ENCODE assay signal across 20 cellular contexts in the genomic region with DNA sequence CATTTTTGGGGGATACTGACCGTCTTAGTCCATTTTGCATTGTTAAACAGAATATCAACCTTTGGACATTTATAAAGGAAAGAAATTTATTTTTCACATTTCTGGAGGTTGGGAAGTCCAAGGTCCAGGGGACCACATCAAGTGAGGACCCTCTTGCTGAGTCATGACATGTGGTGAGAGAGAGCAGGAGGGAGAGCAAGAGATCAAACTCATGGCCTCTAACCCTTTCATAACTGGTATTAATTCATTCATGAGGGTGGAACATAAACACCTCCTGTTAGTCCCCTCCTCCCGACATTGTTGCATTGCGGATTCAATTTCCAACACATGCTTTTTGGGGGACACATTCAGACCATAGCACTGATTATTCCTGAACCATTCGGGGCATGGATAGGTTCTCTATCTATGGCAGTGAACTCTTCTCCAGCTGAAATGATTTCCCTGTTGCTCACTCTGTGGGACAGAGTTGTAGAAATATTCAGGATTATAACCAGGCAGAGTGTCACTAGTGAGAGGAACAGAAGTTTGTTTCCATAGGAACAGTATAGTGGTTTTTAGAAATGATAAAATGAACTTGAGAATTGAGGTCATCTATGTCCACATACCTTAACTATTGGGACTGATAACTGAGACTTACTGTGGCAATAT.
"Had no signal": no experiment of that assay in that cellular context is flagged by ENCODE, and none has a peak within 500 bp of the region (broad histone marks: within the 10 kb centered on the region; RNA-seq: fewer than 3 reads in every experiment).

No MANE protein-coding gene starts in this region.

- H3K4me3 ChIP-seq: cardiac muscle cell had no signal

- DNase-seq: activated CD4-positive, alpha-beta T cell treated with anti-CD3 and anti-CD28 coated beads for 36 hours; activated CD4-positive, alpha-beta T cell treated with anti-CD3 and anti-CD28 coated beads, Interleukin-2, amount 50 U/mL, for 1 hour; activated CD8-positive, alpha-beta memory T cell treated with anti-CD3 and anti-CD28 coated beads, Interleukin-2, amount 50 U/mL, for 4 hours; activated CD8-positive, alpha-beta T cell treated with anti-CD3 and anti-CD28 coated beads for 36 hours; activated gamma-delta T cell treated with Interleukin-2 at 50 U/mL for 16 hours; activated naive CD4-positive, alpha-beta T cell treated with anti-CD3 and anti-CD28 coated beads, Interleukin-2, amount 10 ng/mL, durations not matched to agents 7 days and 5 days; activated naive CD8-positive, alpha-beta T cell treated with anti-CD3 and anti-CD28 coated beads for 36 hours; activated T-cell treated with anti-CD3 and anti-CD28 coated beads, Interleukin-2, amount 50 U/mL, for 72 hours; brain microvascular endothelial cell; cerebellar nuclear complex; Karpas-422; MM.1S; NCI-H146; NCI-H187 treated with DMSO at 0.1 percent for 48 hours; NCI-H2081 treated with DMSO at 0.1 percent for 48 hours; NCI-H446; NCI-H524; SHP77 treated with DMSO at 0.1 percent for 48 hours; WERI-Rb-1 had no signal

- H3K27ac ChIP-seq: brain microvascular endothelial cell, cardiac muscle cell, WERI-Rb-1 had no signal

- ATAC-seq: activated CD4-positive, alpha-beta T cell treated with anti-CD3 and anti-CD28 coated beads for 36 hours; activated CD8-positive, alpha-beta T cell treated with anti-CD3 and anti-CD28 coated beads for 36 hours; activated T-cell treated with anti-CD3 and anti-CD28 coated beads, Interleukin-2, amount 50 U/mL, for 72 hours had no signal

- H3K36me3 ChIP-seq: brain microvascular endothelial cell, cardiac muscle cell, WERI-Rb-1 had no signal

- H3K27me3 ChIP-seq: brain microvascular endothelial cell, cardiac muscle cell had no signal
